In genomic region chr3:112005091-112005672, GRCh38 we compare ENCODE assay signal across 22 cellular contexts. TPM values are rescaled to one million over a fixed set of nuclear protein-coding genes. Genes with fewer than 3 reads are reported as not detected.
DNase-seq lines count a peak whose midpoint lies in the region; ATAC-seq, FAIRE-seq and TF ChIP-seq lines count a peak whose summit lies in the region.
"Had no signal": no experiment of that assay in that cellular context is flagged by ENCODE, and none has a peak within 500 bp of the region (broad histone marks: within the 10 kb centered on the region; RNA-seq: fewer than 3 reads in every experiment).

No MANE protein-coding gene starts in this region.

- no peak for TF ChIP-seq RAD21 in GM12878 (IDR thresholded peaks at IDR 0.05; ENCODE audit: insufficient read depth, low read depth, low read length)

- H3K4me3 Mint-ChIP-seq in activated CD8-positive, alpha-beta T cell treated with anti-CD3 and anti-CD28 coated beads for 36 hours, result no peak overlapping the region
- no peak overlapping the region for H3K4me3 Mint-ChIP-seq in activated CD8-positive, alpha-beta T cell treated with anti-CD3 and anti-CD28 coated beads, Interleukin-2, amount 10 ng/mL, durations not matched to agents 7 days and 5 days
- no peak overlapping the region for H3K4me3 Mint-ChIP-seq in HFFc6
- H3K4me3 Mint-ChIP-seq: CD4-positive, CD25-positive, alpha-beta regulatory T cell had no signal

- TF ChIP-seq CTCF in activated CD8-positive, alpha-beta T cell treated with anti-CD3 and anti-CD28 coated beads for 36 hours (IDR thresholded peaks at IDR 0.05), result no peak
- TF ChIP-seq CTCF in HFFc6 (IDR thresholded peaks at IDR 0.05) (no peak), GM12878 (IDR thresholded peaks at IDR 0.05 in 2 of 3, conservative IDR thresholded peaks at IDR 0.05 in 1 of 3; ENCODE audit: control insufficient read depth in 2 of 3, extremely low read depth in 1 of 3, insufficient read depth in 1 of 3, low read depth in 3 of 3, low read length in 3 of 3) (no peak), osteoblast (IDR thresholded peaks at IDR 0.05; ENCODE audit: extremely low read depth, low read depth, low read length) (no peak)

- RAD21 ChIA-PET in GM12878 (lab: Charles Lee; ENCODE audit: unreplicated experiment), result interaction anchor here (0.9 to 3.7 kb wide), 5 partner anchors 8 to 288 kb away, joined by 4 to 36 read pairs (median 6); no protein-coding TSS in a partner anchor

- ATAC-seq in activated CD8-positive, alpha-beta T cell treated with anti-CD3 and anti-CD28 coated beads for 36 hours, result no peak
- ATAC-seq in activated CD8-positive, alpha-beta T cell treated with anti-CD3 and anti-CD28 coated beads, Interleukin-2, amount 10 ng/mL, durations not matched to agents 7 days and 5 days, result no peak
- ATAC-seq in GM12878 (peak; percentile 61), HG02973 (IDR thresholded peaks at IDR 0.05; ENCODE audit: unreplicated experiment) (no peak)
- ATAC-seq: left colon had no signal

- H3K27me3 ChIP-seq in GM12878 (replicated peaks in 1 of 2; ENCODE audit: control insufficient read depth in 2 of 2, insufficient read depth in 2 of 2, low read length in 1 of 2), result no peaks in the 10 kb centered on the region; a peak in 1 of 4 replicates
- no peaks in the 10 kb centered on the region for H3K27me3 ChIP-seq in osteoblast (ENCODE audit: insufficient read depth, low read length)
- H3K27me3 ChIP-seq: right atrium auricular region, SJCRH30, uterus had no signal

- no peak overlapping the region for H3K4me3 ChIP-seq in GM12878
- no peak overlapping the region for H3K4me3 ChIP-seq in osteoblast (ENCODE audit: insufficient read depth, low read length)
- H3K4me3 ChIP-seq: right atrium auricular region, SJCRH30, uterus had no signal

- H3K4me2 ChIP-seq in GM12878 (ENCODE audit: control insufficient read depth, insufficient read depth) (no peak overlapping the region), osteoblast (ENCODE audit: insufficient read depth, low read length) (no peak overlapping the region)

- 16% methylated on average over 4 of the region's 4 CpGs for WGBS in GM12878 (ENCODE audit: insufficient coverage, insufficient replicate concordance, low lambda C conversion rate, missing lambda C conversion rate)

- intact Hi-C loops in activated CD8-positive, alpha-beta T cell treated with anti-CD3 and anti-CD28 coated beads for 36 hours (cut with micrococcal nuclease), result no loop called here
- intact Hi-C loops in GM12878 (cut with micrococcal nuclease; ENCODE audit: unreplicated experiment), result no loop called here

- CTCF ChIA-PET in activated CD8-positive, alpha-beta T cell treated with anti-CD3 and anti-CD28 coated beads for 36 hours (lab: Charles Lee), result interaction anchor here (2.6 to 21.1 kb wide), 3 partner anchors 8 to 38 kb away, joined by 8 to 477 read pairs (median 70); no protein-coding TSS in a partner anchor
- CTCF ChIA-PET in activated CD8-positive, alpha-beta T cell treated with anti-CD3 and anti-CD28 coated beads, Interleukin-2, amount 10 ng/mL, durations not matched to agents 7 days and 5 days (lab: Charles Lee), result interaction anchor here (2.2 to 20.7 kb wide), 3 partner anchors 9 to 38 kb away, joined by 8 to 351 read pairs (median 81); no protein-coding TSS in a partner anchor
- CTCF ChIA-PET in GM12878 (lab: Yijun Ruan, JAX), result interaction anchor here (1.5 to 10.0 kb wide), 5 partner anchors 8 to 38 kb away, joined by 5 to 102 read pairs (median 26); no protein-coding TSS in a partner anchor

- peaks cover 42% of the 10 kb centered on the region for H3K4me1 Mint-ChIP-seq in activated CD8-positive, alpha-beta T cell treated with anti-CD3 and anti-CD28 coated beads for 36 hours (ENCODE audit: low read depth)
- peaks cover 22% of the 10 kb centered on the region for H3K4me1 Mint-ChIP-seq in activated CD8-positive, alpha-beta T cell treated with anti-CD3 and anti-CD28 coated beads, Interleukin-2, amount 10 ng/mL, durations not matched to agents 7 days and 5 days (ENCODE audit: low read depth)
- H3K4me1 Mint-ChIP-seq in HFFc6 (ENCODE audit: low read depth), result peaks cover 70% of the 10 kb centered on the region

- H3K79me2 ChIP-seq in GM12878 (ENCODE audit: control insufficient read depth, insufficient read depth, low read length) (no peaks in the 10 kb centered on the region), osteoblast (ENCODE audit: insufficient read depth, low read length) (no peaks in the 10 kb centered on the region)

- no peak for TF ChIP-seq EP300 in GM12878 (IDR thresholded peaks at IDR 0.05; ENCODE audit: borderline replicate concordance in 1 of 2, control insufficient read depth in 1 of 2, low read depth in 2 of 2, low read length in 2 of 2)

- H3K36me3 ChIP-seq in GM12878 (ENCODE audit: control insufficient read depth in 2 of 2, insufficient read depth in 2 of 2, low read length in 1 of 2), result no peaks in the 10 kb centered on the region
- H3K36me3 ChIP-seq in osteoblast (ENCODE audit: insufficient read depth, low read length), result no peaks in the 10 kb centered on the region
- H3K36me3 ChIP-seq: neutrophil, right atrium auricular region, uterus had no signal

- BruUV-seq in GM12878 (replicated peaks; lab: Mats Ljungman, UMichigan), result no TSS peak

- TF ChIP-seq POLR2A in GM12878 (IDR thresholded peaks at IDR 0.05; ENCODE audit: low read depth, low read length), result no peak

- H3K36me3 Mint-ChIP-seq in activated CD8-positive, alpha-beta T cell treated with anti-CD3 and anti-CD28 coated beads for 36 hours (ENCODE audit: low read depth), result no peaks in the 10 kb centered on the region
- H3K36me3 Mint-ChIP-seq in activated CD8-positive, alpha-beta T cell treated with anti-CD3 and anti-CD28 coated beads, Interleukin-2, amount 10 ng/mL, durations not matched to agents 7 days and 5 days (ENCODE audit: low read depth), result no peaks in the 10 kb centered on the region
- no peaks in the 10 kb centered on the region for H3K36me3 Mint-ChIP-seq in HFFc6 (ENCODE audit: low read depth)
- H3K36me3 Mint-ChIP-seq: CD4-positive, CD25-positive, alpha-beta regulatory T cell had no signal

- no peaks in the 10 kb centered on the region for H3K27me3 Mint-ChIP-seq in activated CD8-positive, alpha-beta T cell treated with anti-CD3 and anti-CD28 coated beads for 36 hours
- no peaks in the 10 kb centered on the region for H3K27me3 Mint-ChIP-seq in activated CD8-positive, alpha-beta T cell treated with anti-CD3 and anti-CD28 coated beads, Interleukin-2, amount 10 ng/mL, durations not matched to agents 7 days and 5 days (ENCODE audit: low read depth)
- no peaks in the 10 kb centered on the region; the same call in 1 of the 2 replicates for H3K27me3 Mint-ChIP-seq in HFFc6 (ENCODE audit: insufficient read depth)
- H3K27me3 Mint-ChIP-seq: CD4-positive, CD25-positive, alpha-beta regulatory T cell had no signal

- no peak for FAIRE-seq in GM12878 (lab: Jason Lieb, UNC)

- H3K27ac Mint-ChIP-seq in activated CD8-positive, alpha-beta T cell treated with anti-CD3 and anti-CD28 coated beads for 36 hours, result peak overlapping the region; percentile 26
- no peak overlapping the region for H3K27ac Mint-ChIP-seq in activated CD8-positive, alpha-beta T cell treated with anti-CD3 and anti-CD28 coated beads, Interleukin-2, amount 10 ng/mL, durations not matched to agents 7 days and 5 days
- H3K27ac Mint-ChIP-seq in HFFc6, result no peak overlapping the region; the same call in 1 of the 2 replicates

- no peaks in the 10 kb centered on the region for H3K9me3 ChIP-seq in GM12878 (replicated peaks; ENCODE audit: control insufficient read depth, insufficient read depth, low read length)
- no peaks in the 10 kb centered on the region for H3K9me3 ChIP-seq in osteoblast (ENCODE audit: low read depth, low read length)
- H3K9me3 ChIP-seq: neutrophil, right atrium auricular region, SJCRH30, uterus had no signal

- H3K27ac ChIP-seq in GM12878 (ENCODE audit: control insufficient read depth, insufficient read depth) (no peak overlapping the region), osteoblast (ENCODE audit: low read depth, low read length) (no peak overlapping the region)
- H3K27ac ChIP-seq: neutrophil, right atrium auricular region, SJCRH30, uterus had no signal

- H4K20me1 ChIP-seq in GM12878 (ENCODE audit: control insufficient read depth, insufficient read depth) (no peaks in the 10 kb centered on the region), osteoblast (ENCODE audit: insufficient read depth, low read length) (no peaks in the 10 kb centered on the region)

- POLR2A ChIA-PET in activated CD8-positive, alpha-beta T cell treated with anti-CD3 and anti-CD28 coated beads for 36 hours (lab: Charles Lee), result interaction anchor here (0.6 to 0.7 kb wide), 3 partner anchors 12 to 667 kb away, joined by 3 to 6 read pairs (median 3); no protein-coding TSS in a partner anchor
- POLR2A ChIA-PET in activated CD8-positive, alpha-beta T cell treated with anti-CD3 and anti-CD28 coated beads, Interleukin-2, amount 10 ng/mL, durations not matched to agents 7 days and 5 days (lab: Charles Lee), result no interaction called here
- POLR2A ChIA-PET in GM12878 (lab: Charles Lee), result interaction anchor here (0.5 to 2.7 kb wide), 3 partner anchors 8 to 85 kb away, joined by 6 to 8 read pairs (median 8); partner anchors contain the start of gene ABHD10

- in situ Hi-C loops in GM12878 (cut with MboI), result no loop called here

- H3K9ac ChIP-seq in GM12878 (ENCODE audit: control insufficient read depth, insufficient read depth, low read length), result no peak overlapping the region

- SMC1A ChIA-PET in GM12878 (lab: Charles Lee; ENCODE audit: uncharacterized antibody, unreplicated experiment), result interaction anchor here (1.0 to 21.1 kb wide), 4 partner anchors 8 to 26 kb away, joined by 4 to 417 read pairs (median 40); partner anchors contain the start of gene ABHD10

- no peaks in the 10 kb centered on the region for H3K4me1 ChIP-seq in GM12878 (ENCODE audit: control insufficient read depth, insufficient read depth, low read length)
- H3K4me1 ChIP-seq in osteoblast (ENCODE audit: insufficient read depth, low read length), result peaks cover 30% of the 10 kb centered on the region
- H3K4me1 ChIP-seq: right atrium auricular region, uterus had no signal

- DNase-seq in activated CD8-positive, alpha-beta T cell treated with anti-CD3 and anti-CD28 coated beads for 36 hours, result no peak
- no peak for DNase-seq in activated CD8-positive, alpha-beta T cell treated with anti-CD3 and anti-CD28 coated beads, Interleukin-2, amount 10 ng/mL, durations not matched to agents 7 days and 5 days
- DNase-seq in HFFc6, result peak; percentile 22
- no peak for DNase-seq in GM12878 (ENCODE audit: low read depth, low spot score)
- no peak for DNase-seq in osteoblast (ENCODE audit: insufficient read length, low spot score, missing footprints)
- DNase-seq in NCI-H2196 (lab: John Stamatoyannopoulos, UW; ENCODE audit: unreplicated experiment), result no peak
- DNase-seq in activated gamma-delta T cell treated with Interleukin-2 at 50 U/mL for 16 hours, result no peak
- DNase-seq: ACHN; amniotic stem cell; central memory CD4-positive, alpha-beta T cell; DMS79 treated with DMSO at 0.1 percent for 48 hours; left colon; MV-4-11; NCI-H187 treated with DMSO at 0.1 percent for 48 hours; NCI-H510A; SJCRH30; uterus had no signal

- no peaks in the 10 kb centered on the region for H3K9me3 Mint-ChIP-seq in activated CD8-positive, alpha-beta T cell treated with anti-CD3 and anti-CD28 coated beads for 36 hours
- no peaks in the 10 kb centered on the region for H3K9me3 Mint-ChIP-seq in activated CD8-positive, alpha-beta T cell treated with anti-CD3 and anti-CD28 coated beads, Interleukin-2, amount 10 ng/mL, durations not matched to agents 7 days and 5 days (ENCODE audit: insufficient read depth)
- H3K9me3 Mint-ChIP-seq in HFFc6, result no peaks in the 10 kb centered on the region
- H3K9me3 Mint-ChIP-seq: CD4-positive, CD25-positive, alpha-beta regulatory T cell had no signal

- no peak overlapping the region for H2AFZ ChIP-seq in GM12878 (ENCODE audit: control insufficient read depth, low read depth, low read length)
- H2AFZ ChIP-seq in osteoblast (ENCODE audit: low read length), result peak overlapping the region; percentile 39

RNA-seq across cellular contexts. Expression of gene TAGLN3, which starts 6.5 kb away (rescaled TPM):
- total RNA-seq in activated CD8-positive, alpha-beta T cell treated with anti-CD3 and anti-CD28 coated beads for 36 hours, result 1 to 10 TPM in 1 of 2 experiments, under 1 TPM in 1; 0.89 to 1.2 TPM
- not detected for total RNA-seq in activated CD8-positive, alpha-beta T cell treated with anti-CD3 and anti-CD28 coated beads, Interleukin-2, amount 10 ng/mL, durations not matched to agents 7 days and 5 days
- under 1 TPM in 3 of 6 experiments, not detected in 3; 0.26 to 0.63 (median 0.43) TPM for total RNA-seq in HFFc6 (2021; fragmentation: NEBNext Ultra II Directional; extraction: Animal tissue kit (Norgen Biotek cat#: 25700))
- 0.76 and 1.1 TPM in 2 replicates for total RNA-seq in GM12878 (2013; cell fraction: nucleolus; rRNA removed)
- 0.23 TPM in 1 of 2 replicates, not detected in the other for total RNA-seq in GM12878 (2014; rRNA removed)
- not detected in 2 replicates for total RNA-seq in GM12878 (2014; rRNA removed; fragmentation: Illumina TruSeq; extraction: Trizol)
- total RNA-seq in GM12878 (2021), result not detected in 2 replicates
- not detected for polyA plus RNA-seq in GM12878 (2011; ENCODE audit: low read depth)
- polyA plus RNA-seq in GM12878 (2011; rRNA removed), result 0.46 and 0.53 TPM in 2 replicates
- 0.27 and 0.45 TPM in 2 replicates for polyA plus RNA-seq in GM12878 (2011; cell fraction: cytosol; rRNA removed)
- 0.34 and 0.66 TPM in 2 replicates for polyA plus RNA-seq in GM12878 (2011; cell fraction: nucleus; rRNA removed)
- 0.13 TPM in 1 of 2 replicates, not detected in the other for polyA plus RNA-seq in GM12878 (2012)
- polyA plus RNA-seq in GM12878 (2014; fragmentation: Illumina TruSeq; extraction: Trizol), result 0.07 TPM in 1 of 2 replicates, not detected in the other
- under 1 TPM in 1 of 2 experiments, not detected in 1; 0.07 TPM for polyA plus RNA-seq in GM12878 (2014; fragmentation: Nextera tagmentation; extraction: Ambion mirVana)
- 0.06 TPM in 1 of 2 replicates, not detected in the other for polyA plus RNA-seq in GM12878 (2014; rRNA removed)
- polyA plus RNA-seq in GM12878 (2016; fragmentation: Nextera tagmentation; extraction: Ambion mirVana), result under 1 TPM; 0.12 to 0.19 TPM
- polyA minus RNA-seq in GM12878 (2011; rRNA and poly(A)+ RNA removed), result 0.26 and 0.37 TPM in 2 replicates
- not detected in 2 replicates for polyA minus RNA-seq in GM12878 (2011; cell fraction: cytosol; rRNA and poly(A)+ RNA removed)
- not detected in 2 replicates for polyA minus RNA-seq in GM12878 (2011; cell fraction: nucleus; rRNA and poly(A)+ RNA removed)
- not detected in 2 replicates for total RNA-seq in osteoblast
- total RNA-seq: CD4-positive, CD25-positive, alpha-beta regulatory T cell; right atrium auricular region had no signal
- polyA plus RNA-seq: CD4-positive, CD25-positive, alpha-beta regulatory T cell had no signal

RNA-seq across cellular contexts. Expression of gene ABHD10, which starts 26.4 kb away (rescaled TPM):
- total RNA-seq in activated CD8-positive, alpha-beta T cell treated with anti-CD3 and anti-CD28 coated beads for 36 hours, result 10 to 100 TPM; 59.4 to 66.5 TPM
- 10 to 100 TPM; 36.3 to 43.7 TPM for total RNA-seq in activated CD8-positive, alpha-beta T cell treated with anti-CD3 and anti-CD28 coated beads, Interleukin-2, amount 10 ng/mL, durations not matched to agents 7 days and 5 days
- total RNA-seq in HFFc6 (2021; fragmentation: NEBNext Ultra II Directional; extraction: Animal tissue kit (Norgen Biotek cat#: 25700)), result 10 to 100 TPM; 39.5 to 44.5 (median 41.3) TPM
- total RNA-seq in GM12878 (2013; cell fraction: nucleolus; rRNA removed), result 40.8 and 42.7 TPM in 2 replicates
- total RNA-seq in GM12878 (2014; rRNA removed) (33.7 and 35.0 TPM in 2 replicates), GM12878 (2014; rRNA removed; fragmentation: Illumina TruSeq; extraction: Trizol) (27.3 TPM in 2 replicates), GM12878 (2021) (30.5 and 36.7 TPM in 2 replicates), osteoblast (22.8 and 23.6 TPM in 2 replicates)
- polyA plus RNA-seq in GM12878 (2011; ENCODE audit: low read depth), result 13.3 TPM
- polyA plus RNA-seq in GM12878 (2011; rRNA removed) (51.0 and 71.5 TPM in 2 replicates), GM12878 (2014; fragmentation: Illumina TruSeq; extraction: Trizol) (26.1 and 33.2 TPM in 2 replicates), GM12878 (2014; fragmentation: Nextera tagmentation; extraction: Ambion mirVana) (10 to 100 TPM; 12.3 to 16.7 TPM), GM12878 (2014; rRNA removed) (23.2 and 24.3 TPM in 2 replicates), GM12878 (2016; fragmentation: Nextera tagmentation; extraction: Ambion mirVana) (10 to 100 TPM; 43.1 to 46.4 TPM)
- polyA plus RNA-seq in GM12878 (2011; cell fraction: cytosol; rRNA removed), result 21.8 and 22.5 TPM in 2 replicates
- polyA plus RNA-seq in GM12878 (2011; cell fraction: nucleus; rRNA removed), result 24.5 and 27.7 TPM in 2 replicates
- 19.1 and 23.0 TPM in 2 replicates for polyA plus RNA-seq in GM12878 (2012)
- polyA minus RNA-seq in GM12878 (2011; rRNA and poly(A)+ RNA removed), result 35.8 and 52.8 TPM in 2 replicates
- polyA minus RNA-seq in GM12878 (2011; cell fraction: cytosol; rRNA and poly(A)+ RNA removed), result 16.0 and 17.0 TPM in 2 replicates
- polyA minus RNA-seq in GM12878 (2011; cell fraction: nucleus; rRNA and poly(A)+ RNA removed), result 11.1 and 12.9 TPM in 2 replicates

RNA-seq across cellular contexts. Expression of gene TMPRSS7, which starts 29.4 kb away (rescaled TPM):
- total RNA-seq in activated CD8-positive, alpha-beta T cell treated with anti-CD3 and anti-CD28 coated beads for 36 hours, result not detected
- not detected for total RNA-seq in activated CD8-positive, alpha-beta T cell treated with anti-CD3 and anti-CD28 coated beads, Interleukin-2, amount 10 ng/mL, durations not matched to agents 7 days and 5 days
- total RNA-seq in HFFc6 (2021; fragmentation: NEBNext Ultra II Directional; extraction: Animal tissue kit (Norgen Biotek cat#: 25700)), result under 1 TPM in 1 of 6 experiments, not detected in 5; 0.10 TPM
- not detected in 2 replicates for total RNA-seq in GM12878 (2013; cell fraction: nucleolus; rRNA removed)
- total RNA-seq in GM12878 (2014; rRNA removed) (not detected in 2 replicates), GM12878 (2014; rRNA removed; fragmentation: Illumina TruSeq; extraction: Trizol) (not detected in 2 replicates), GM12878 (2021) (not detected in 2 replicates), osteoblast (not detected in 2 replicates)
- polyA plus RNA-seq in GM12878 (2011; ENCODE audit: low read depth), result not detected
- polyA plus RNA-seq in GM12878 (2011; rRNA removed) (not detected in 2 replicates), GM12878 (2014; fragmentation: Illumina TruSeq; extraction: Trizol) (not detected in 2 replicates), GM12878 (2014; fragmentation: Nextera tagmentation; extraction: Ambion mirVana) (under 1 TPM in 1 of 2 experiments, not detected in 1; 0.03 TPM), GM12878 (2014; rRNA removed) (not detected in 2 replicates), GM12878 (2016; fragmentation: Nextera tagmentation; extraction: Ambion mirVana) (not detected)
- polyA plus RNA-seq in GM12878 (2011; cell fraction: cytosol; rRNA removed), result not detected in 2 replicates
- 0.04 TPM in 1 of 2 replicates, not detected in the other for polyA plus RNA-seq in GM12878 (2011; cell fraction: nucleus; rRNA removed)
- polyA plus RNA-seq in GM12878 (2012), result not detected in 2 replicates
- polyA minus RNA-seq in GM12878 (2011; rRNA and poly(A)+ RNA removed), result not detected in 2 replicates
- polyA minus RNA-seq in GM12878 (2011; cell fraction: cytosol; rRNA and poly(A)+ RNA removed), result not detected in 2 replicates
- polyA minus RNA-seq in GM12878 (2011; cell fraction: nucleus; rRNA and poly(A)+ RNA removed), result not detected in 2 replicates
- total RNA-seq: CD4-positive, CD25-positive, alpha-beta regulatory T cell; right atrium auricular region; SJCRH30; T-helper 2 cell treated with Interferon-gamma antibody and Interleukin-4, amounts not matched to agents 100 ng/mL and 5 ng/mL, for 36 hours; uterus had no signal
- polyA plus RNA-seq: CD4-positive, CD25-positive, alpha-beta regulatory T cell had no signal
